8 cellular contexts compared by ENCODE assay signal in the genomic region with DNA sequence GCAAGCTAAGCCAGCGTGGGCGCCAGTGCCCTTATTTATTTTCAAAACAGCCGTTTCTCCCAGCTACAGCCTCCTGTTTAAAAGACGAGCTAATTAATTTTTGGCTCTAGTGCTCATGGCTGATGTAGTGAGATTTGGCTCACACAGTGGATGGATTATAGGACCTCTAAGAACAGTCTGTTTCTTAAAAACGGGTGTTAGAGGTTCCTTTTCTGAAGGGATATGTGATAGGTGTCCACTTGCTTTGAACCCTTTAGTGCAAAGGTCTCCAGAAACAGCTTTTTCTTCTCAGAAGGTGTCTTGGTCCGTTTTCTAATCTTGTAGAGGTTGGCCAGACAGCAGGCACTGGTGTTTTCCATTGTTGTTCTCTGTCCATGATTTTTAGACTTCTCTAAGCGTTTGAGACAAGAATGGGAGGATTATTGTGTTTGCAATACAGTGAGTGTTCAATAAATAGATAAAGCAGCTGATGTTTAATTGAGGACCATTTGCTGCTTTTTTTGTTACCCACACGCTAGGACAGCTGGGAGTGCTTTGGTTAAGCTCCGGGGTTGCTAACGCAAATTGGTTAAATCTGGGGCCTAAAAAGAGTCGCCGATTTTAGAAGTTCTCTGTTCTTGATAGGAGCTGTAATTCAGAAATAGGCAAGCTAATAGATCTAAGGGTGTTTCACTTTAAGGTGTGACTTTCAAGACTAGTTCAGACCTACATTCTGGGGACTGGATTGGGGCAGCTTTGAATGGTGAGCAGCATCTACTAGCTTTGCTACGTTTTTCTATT. TPM values are rescaled to one million over a fixed set of nuclear protein-coding genes. Genes with fewer than 3 reads are reported as not detected.
DNase-seq lines count a peak whose midpoint lies in the region; ATAC-seq and TF ChIP-seq lines count a peak whose summit lies in the region.

No MANE protein-coding gene starts in this region.

- H3K4me1 ChIP-seq in right atrium auricular region (peaks cover 0 to 9% of the 10 kb centered on the region in 2 donors), gastroesophageal sphincter (peaks cover 2 to 42% (median 10%) of the 10 kb centered on the region in 3 donors), sigmoid colon (peaks cover 0 to 19% (median 11%) of the 10 kb centered on the region in 4 donors)

- H3K4me3 ChIP-seq in right atrium auricular region, result peak overlapping the region; percentile 88 to 95
- peak overlapping the region; percentile 80 for H3K4me3 ChIP-seq in LNCaP clone FGC (ENCODE audit: low read depth, low read length)
- H3K4me3 ChIP-seq in gastroesophageal sphincter, result peak overlapping the region; percentile 92 to 98
- peak overlapping the region; percentile 82 to 99 (median 93) for H3K4me3 ChIP-seq in sigmoid colon

- peaks cover 44% of the 10 kb centered on the region for H3K4me1 Mint-ChIP-seq in activated CD4-positive, alpha-beta memory T cell treated with anti-CD3 and anti-CD28 coated beads for 36 hours (ENCODE audit: low read depth)

- DNase-seq in right atrium auricular region (ENCODE audit: low spot score) (no peak), Right ventricle myocardium superior (no peak), LNCaP clone FGC (ENCODE audit: low read depth) (no peak), sigmoid colon (no peak), NCI-H187 treated with DMSO at 0.1 percent for 48 hours (lab: John Stamatoyannopoulos, UW) (no peak), iPS-NIHi7 (ENCODE audit: extremely low spot score) (no peak)
- peak; percentile 25 for DNase-seq in activated CD4-positive, alpha-beta memory T cell treated with anti-CD3 and anti-CD28 coated beads for 36 hours

- H3K36me3 ChIP-seq in right atrium auricular region (peaks cover 4% of the 10 kb centered on the region), gastroesophageal sphincter (peaks cover 0 to 8% of the 10 kb centered on the region in 2 donors), sigmoid colon (peaks cover 0 to 13% (median 0%) of the 10 kb centered on the region in 4 donors)

- H3K27ac ChIP-seq in right atrium auricular region (peak overlapping the region; percentile 93 to 98), gastroesophageal sphincter (peak overlapping the region; percentile 94 to 100 (median 99)), sigmoid colon (peak overlapping the region; percentile 97 to 100 (median 98))

- WGBS in gastroesophageal sphincter (ENCODE audit: low coverage in 1 of 2), 2 donors, result 11 to 21% methylated on average over 10 to 13 of the region's 13 CpGs
- 3 to 15% methylated on average over 13 of the region's 13 CpGs for WGBS in sigmoid colon, 2 donors

- TF ChIP-seq EP300 in gastroesophageal sphincter (IDR thresholded peaks at IDR 0.05), result no peak
- no peak for TF ChIP-seq EP300 in sigmoid colon (IDR thresholded peaks at IDR 0.05)

- TF ChIP-seq POLR2A in gastroesophageal sphincter (IDR thresholded peaks at IDR 0.05) (no peak), sigmoid colon (IDR thresholded peaks at IDR 0.05) (no peak)

- no peaks in the 10 kb centered on the region for H3K9me3 ChIP-seq in right atrium auricular region
- H3K9me3 ChIP-seq in gastroesophageal sphincter, result no peaks in the 10 kb centered on the region
- H3K9me3 ChIP-seq in sigmoid colon, result no peaks in the 10 kb centered on the region

- peak overlapping the region; percentile 99 for H3K27ac Mint-ChIP-seq in activated CD4-positive, alpha-beta memory T cell treated with anti-CD3 and anti-CD28 coated beads for 36 hours

- ATAC-seq in Right ventricle myocardium superior (ENCODE audit: poor library complexity) (no peak), gastroesophageal sphincter (no peak)

- H3K36me3 Mint-ChIP-seq in activated CD4-positive, alpha-beta memory T cell treated with anti-CD3 and anti-CD28 coated beads for 36 hours, result peaks cover 9% of the 10 kb centered on the region

- H3K27me3 ChIP-seq in right atrium auricular region, result no peaks in the 10 kb centered on the region
- no peaks in the 10 kb centered on the region for H3K27me3 ChIP-seq in gastroesophageal sphincter
- no peaks in the 10 kb centered on the region for H3K27me3 ChIP-seq in sigmoid colon

- H3K4me3 Mint-ChIP-seq in activated CD4-positive, alpha-beta memory T cell treated with anti-CD3 and anti-CD28 coated beads for 36 hours, result peak overlapping the region; percentile 98

- intact Hi-C loops in Right ventricle myocardium superior (cut with DNase I) (no loop called here), sigmoid colon (cut with DNase I) (loop anchor here (5.0 kb wide), 2 partner anchors 204 to 359 kb away; a partner anchor contains a TSS)
- intact Hi-C loops in activated CD4-positive, alpha-beta memory T cell treated with anti-CD3 and anti-CD28 coated beads for 36 hours (cut with micrococcal nuclease), result loop anchor here (1.0 to 10.0 kb wide), 8 partner anchors 18 to 847 kb away; a partner anchor contains a TSS

- H3K27me3 Mint-ChIP-seq in activated CD4-positive, alpha-beta memory T cell treated with anti-CD3 and anti-CD28 coated beads for 36 hours, result no peaks in the 10 kb centered on the region

- TF ChIP-seq CTCF in right atrium auricular region (IDR thresholded peaks at IDR 0.05), result no peak
- no peak for TF ChIP-seq CTCF in LNCaP clone FGC (IDR thresholded peaks at IDR 0.05; ENCODE audit: control insufficient read depth, extremely low read depth, insufficient read depth)
- TF ChIP-seq CTCF in gastroesophageal sphincter (IDR thresholded peaks at IDR 0.05), result no peak
- TF ChIP-seq CTCF in sigmoid colon (IDR thresholded peaks at IDR 0.05), result no peak

- H3K9me3 Mint-ChIP-seq in activated CD4-positive, alpha-beta memory T cell treated with anti-CD3 and anti-CD28 coated beads for 36 hours, result no peaks in the 10 kb centered on the region

- POLR2A ChIA-PET in activated CD4-positive, alpha-beta memory T cell treated with anti-CD3 and anti-CD28 coated beads for 36 hours (lab: Charles Lee), result interaction anchor here (0.7 to 3.2 kb wide), 30 partner anchors 9 to 708 kb away, joined by 3 to 27 read pairs (median 5); a partner anchor contains a TSS

- CTCF ChIA-PET in activated CD4-positive, alpha-beta memory T cell treated with anti-CD3 and anti-CD28 coated beads for 36 hours (lab: Charles Lee), result interaction anchor here (0.5 to 3.5 kb wide), 21 partner anchors 8 to 455 kb away, joined by 3 to 17 read pairs (median 4); a partner anchor contains a TSS

RNA-seq across cellular contexts. Expression of a gene that starts 1.0 kb away (rescaled TPM):
- total RNA-seq in right atrium auricular region (1 to 10 TPM; 6.2 to 8.0 TPM), Right ventricle myocardium superior (7.8 TPM), gastroesophageal sphincter (10 to 100 TPM; 10.5 to 29.1 (median 19.0) TPM), sigmoid colon (10 to 100 TPM in 3 of 4 donors, 1 to 10 TPM in 1; 7.1 to 25.3 (median 14.0) TPM)
- total RNA-seq in activated CD4-positive, alpha-beta memory T cell treated with anti-CD3 and anti-CD28 coated beads for 36 hours, result 10 to 100 TPM; 43.7 to 47.8 TPM
- polyA plus RNA-seq in sigmoid colon, result 1 to 10 TPM; 3.7 to 7.0 (median 6.0) TPM

RNA-seq across cellular contexts. Expression of a gene that starts 7.8 kb away (rescaled TPM):
- total RNA-seq in right atrium auricular region, result 10 to 100 TPM; 16.5 to 28.0 TPM
- total RNA-seq in Right ventricle myocardium superior, result 7.9 TPM
- 1 to 10 TPM; 1.9 to 2.2 TPM for total RNA-seq in activated CD4-positive, alpha-beta memory T cell treated with anti-CD3 and anti-CD28 coated beads for 36 hours
- total RNA-seq in gastroesophageal sphincter, result 10 to 100 TPM; 11.0 to 31.2 (median 22.1) TPM
- 10 to 100 TPM; 11.5 to 16.6 (median 12.2) TPM for total RNA-seq in sigmoid colon
- 10 to 100 TPM in 1 of 3 donors, 1 to 10 TPM in 2; 5.8 to 21.4 (median 7.2) TPM for polyA plus RNA-seq in sigmoid colon
